In genomic region chr6:75267461-75267860, GRCh38 we compare ENCODE assay signal across 12 cellular contexts. TPM values are rescaled to one million over a fixed set of nuclear protein-coding genes. Genes with fewer than 3 reads are reported as not detected.
A peak's percentile ranks its signal among the peaks of the same experiment; 100 is the strongest.
DNase-seq lines count a peak whose midpoint lies in the region; ATAC-seq, FAIRE-seq and TF ChIP-seq lines count a peak whose summit lies in the region.
"Had no signal": no experiment of that assay in that cellular context is flagged by ENCODE, and none has a peak within 500 bp of the region (broad histone marks: within the 10 kb centered on the region; RNA-seq: fewer than 3 reads in every experiment).

No MANE protein-coding gene starts in this region.

- H3K27me3 Mint-ChIP-seq in neural crest cell (ENCODE audit: low read depth), result no peaks in the 10 kb centered on the region

- intact Hi-C loops in PC-3 (cut with micrococcal nuclease) (loop anchor here (5.0 kb wide), 1 partner anchor 95 kb away; no protein-coding TSS in a partner anchor), esophagus muscularis mucosa (cut with DNase I) (loop anchor here (5.0 kb wide), 1 partner anchor 260 kb away; no protein-coding TSS in a partner anchor)

- no peak overlapping the region for H3K4me3 Mint-ChIP-seq in neural crest cell
- H3K4me3 Mint-ChIP-seq: CD14-positive monocyte had no signal

- no peak overlapping the region for H3K18ac ChIP-seq in neuronal stem cell (ENCODE audit: low read length)

- H3K27ac Mint-ChIP-seq in neural crest cell (ENCODE audit: unreplicated experiment), result peak overlapping the region; percentile 14
- H3K27ac Mint-ChIP-seq: CD14-positive monocyte had no signal

- H3K27me3 ChIP-seq in PC-3 (ENCODE audit: low read length), result no peaks in the 10 kb centered on the region
- no peaks in the 10 kb centered on the region for H3K27me3 ChIP-seq in esophagus muscularis mucosa
- no peaks in the 10 kb centered on the region for H3K27me3 ChIP-seq in neuronal stem cell (ENCODE audit: control insufficient read depth in 3 of 3, insufficient read depth in 3 of 3, low read depth in 1 of 3, low read length in 3 of 3)

- WGBS in esophagus muscularis mucosa, result 31% methylated on average over 4 of the region's 4 CpGs
- WGBS in neuronal stem cell (ENCODE audit: extremely low coverage in 2 of 2, insufficient read length in 2 of 2, insufficient replicate concordance in 1 of 2), 2 donors, result no CpG with 5 or more reads among the region's 4 CpGs

- POLR2A ChIA-PET in PC-3 (lab: Charles Lee; ENCODE audit: unreplicated experiment), result interaction anchor here (0.6 kb wide), 1 partner anchor 486 kb away, joined by 4 read pairs; no protein-coding TSS in a partner anchor

- H3K79me1 ChIP-seq in neuronal stem cell (ENCODE audit: low read depth, low read length), result no peaks in the 10 kb centered on the region

- peaks cover 10% of the 10 kb centered on the region for H3K36me3 Mint-ChIP-seq in neural crest cell (ENCODE audit: low read depth)

- peaks cover 62% of the 10 kb centered on the region for H3K79me2 ChIP-seq in PC-3 (ENCODE audit: low read length)

- H3K4me1 ChIP-seq in PC-3 (ENCODE audit: insufficient read depth, low read length) (peaks cover 6% of the 10 kb centered on the region; the same call in 1 of the 2 replicates), esophagus muscularis mucosa (peaks cover 18 to 43% (median 32%) of the 10 kb centered on the region in 4 donors), neuronal stem cell (ENCODE audit: control insufficient read depth in 2 of 2, insufficient read depth in 1 of 2, low read depth in 1 of 2, low read length in 2 of 2) (peaks cover 3 to 4% of the 10 kb centered on the region in 2 donors)

- H3K4me1 Mint-ChIP-seq in neural crest cell, result peaks cover 5% of the 10 kb centered on the region

- no peak overlapping the region for H3K4ac ChIP-seq in neuronal stem cell (ENCODE audit: low read length)

- no peak overlapping the region for H4K91ac ChIP-seq in neuronal stem cell (ENCODE audit: low read depth, low read length, poor library complexity)

- CTCF ChIA-PET in PC-3 (lab: Charles Lee), result interaction anchor here (0.6 to 1.4 kb wide), 3 partner anchors 257 to 279 kb away, joined by 3 to 7 read pairs (median 4); no protein-coding TSS in a partner anchor

- H2BK15ac ChIP-seq in neuronal stem cell (ENCODE audit: low read length), result no peak overlapping the region

- H3K27ac ChIP-seq in PC-3 (ENCODE audit: low read length) (peak overlapping the region; percentile 40), esophagus muscularis mucosa (replicated peaks in 1 of 4) (peak overlapping the region in 3 of 4 donors; percentile 18 to 38 (median 32)), neuronal stem cell (replicated peaks; ENCODE audit: low read length) (no peak overlapping the region)
- H3K27ac ChIP-seq: GM23248 had no signal

- DNase-seq in GM18507 (ENCODE audit: extremely low spot score, insufficient read length, low read depth) (no peak), PC-3 (no peak), esophagus muscularis mucosa (ENCODE audit: extremely low spot score) (no peak), neural crest cell (ENCODE audit: low read depth, low spot score) (no peak), NCI-H146 (lab: John Stamatoyannopoulos, UW) (no peak), DMS79 (lab: John Stamatoyannopoulos, UW) (no peak), neuronal stem cell (ENCODE audit: low spot score) (no peak)
- DNase-seq: activated CD4-positive, alpha-beta T cell treated with anti-CD3 and anti-CD28 coated beads, Interleukin-2, amount 50 U/mL, for 1 hour; activated gamma-delta T cell had no signal

- no peak for ATAC-seq in PC-3
- no peak for ATAC-seq in HG03460 (IDR thresholded peaks at IDR 0.05; ENCODE audit: unreplicated experiment)

- H4K20me1 ChIP-seq in PC-3 (ENCODE audit: low read length), result no peaks in the 10 kb centered on the region

- H3K36me3 ChIP-seq in PC-3 (ENCODE audit: low read depth, low read length), result peaks cover 9% of the 10 kb centered on the region
- H3K36me3 ChIP-seq in esophagus muscularis mucosa, result peaks cover 0 to 32% (median 25%) of the 10 kb centered on the region in 4 donors
- H3K36me3 ChIP-seq in neuronal stem cell (replicated peaks in 1 of 2; ENCODE audit: control insufficient read depth in 2 of 2, insufficient read depth in 2 of 2, low read length in 2 of 2), result peaks cover 4 to 62% of the 10 kb centered on the region in 2 donors

- no peak overlapping the region for H2AFZ ChIP-seq in PC-3 (ENCODE audit: low read length)
- H2AFZ ChIP-seq in neuronal stem cell (ENCODE audit: low read length), result no peak overlapping the region
- H2AFZ ChIP-seq: GM23248 had no signal

- H3K9me3 ChIP-seq in PC-3 (ENCODE audit: low read length) (no peaks in the 10 kb centered on the region), esophagus muscularis mucosa (no peaks in the 10 kb centered on the region), neuronal stem cell (replicated peaks in 1 of 2; ENCODE audit: control insufficient read depth in 2 of 2, insufficient read depth in 1 of 2, low read depth in 1 of 2, low read length in 2 of 2) (peaks cover 1 to 21% of the 10 kb centered on the region in 2 donors)

- H2BK5ac ChIP-seq in neuronal stem cell (ENCODE audit: low read length), result no peak overlapping the region

- H2BK120ac ChIP-seq in neuronal stem cell (ENCODE audit: low read depth, low read length), result no peak overlapping the region

- no peak overlapping the region for H3K4me3 ChIP-seq in PC-3 (ENCODE audit: low read length)
- H3K4me3 ChIP-seq in esophagus muscularis mucosa, result no peak overlapping the region
- no peak overlapping the region for H3K4me3 ChIP-seq in neuronal stem cell (ENCODE audit: low read length in 2 of 2)
- H3K4me3 ChIP-seq: GM23248 had no signal

- H3K9me2 ChIP-seq in PC-3 (replicated peaks; ENCODE audit: low read length), result no peaks in the 10 kb centered on the region

- H3F3A ChIP-seq in PC-3 (ENCODE audit: low read length, unreplicated experiment), result no peaks in the 10 kb centered on the region

- no peak for TF ChIP-seq EP300 in esophagus muscularis mucosa (IDR thresholded peaks at IDR 0.05)

- H4K8ac ChIP-seq in neuronal stem cell (ENCODE audit: low read depth, low read length), result no peak overlapping the region

- H3K14ac ChIP-seq in neuronal stem cell (ENCODE audit: low read length), result no peak overlapping the region

- H3K9ac ChIP-seq in PC-3 (ENCODE audit: low read length), result no peak overlapping the region; the same call in 1 of the 2 replicates
- H3K9ac ChIP-seq in neuronal stem cell (ENCODE audit: low read depth, low read length, poor library complexity), result no peak overlapping the region
- H3K9ac ChIP-seq: GM23248 had no signal

- H2AK5ac ChIP-seq in neuronal stem cell (ENCODE audit: low read depth, low read length), result no peak overlapping the region

- H2BK12ac ChIP-seq in neuronal stem cell (ENCODE audit: low read length), result no peak overlapping the region

- H3K4me2 ChIP-seq in PC-3 (ENCODE audit: low read length), result no peak overlapping the region
- no peak overlapping the region for H3K4me2 ChIP-seq in neuronal stem cell (ENCODE audit: insufficient read depth, low read length, poor library complexity, severe bottlenecking)

- H3K23ac ChIP-seq in neuronal stem cell (ENCODE audit: low read depth, low read length, poor library complexity), result no peak overlapping the region

- no peaks in the 10 kb centered on the region for H3K9me3 Mint-ChIP-seq in neural crest cell
- H3K9me3 Mint-ChIP-seq: CD14-positive monocyte had no signal

- FAIRE-seq in GM18507 (lab: Jason Lieb, UNC), result peak; percentile 44

- no peak for TF ChIP-seq POLR2A in esophagus muscularis mucosa (IDR thresholded peaks at IDR 0.05; ENCODE audit: low read depth)

- BruUV-seq in PC-3 (replicated peaks; lab: Mats Ljungman, UMichigan), result no TSS peak

- no peak for TF ChIP-seq CTCF in PC-3 (conservative IDR thresholded peaks at IDR 0.05; ENCODE audit: low read depth, low read length)
- no peak for TF ChIP-seq CTCF in esophagus muscularis mucosa (IDR thresholded peaks at IDR 0.05)
- no peak for TF ChIP-seq CTCF in neural crest cell (conservative IDR thresholded peaks at IDR 0.05)

RNA-seq across cellular contexts. Expression of gene TMEM30A, which starts 17.1 kb away (rescaled TPM):
- 35.7 and 36.8 TPM in 2 replicates for total RNA-seq in PC-3 (2014; rRNA removed)
- 100 to 1,000 TPM in 1 of 4 donors, 10 to 100 TPM in 3; 87.6 to 102 (median 91.9) TPM for total RNA-seq in esophagus muscularis mucosa
- total RNA-seq in neural crest cell, result 44.5 and 47.3 TPM in 2 replicates
- 37.6 TPM for polyA plus RNA-seq in neuronal stem cell (2013, experiment 1 of 2)
- 37.5 TPM for polyA plus RNA-seq in neuronal stem cell (2013, experiment 2 of 2)

RNA-seq across cellular contexts. Expression of gene COX7A2, which starts 23.9 kb away (rescaled TPM):
- total RNA-seq in PC-3 (2014; rRNA removed) (160 and 172 TPM in 2 replicates), esophagus muscularis mucosa (100 to 1,000 TPM; 126 to 480 (median 300) TPM), neural crest cell (346 and 360 TPM in 2 replicates)
- polyA plus RNA-seq in neuronal stem cell (2013, experiment 1 of 2), result 1,152 TPM
- 1,071 TPM for polyA plus RNA-seq in neuronal stem cell (2013, experiment 2 of 2)
